In the genomic region with DNA sequence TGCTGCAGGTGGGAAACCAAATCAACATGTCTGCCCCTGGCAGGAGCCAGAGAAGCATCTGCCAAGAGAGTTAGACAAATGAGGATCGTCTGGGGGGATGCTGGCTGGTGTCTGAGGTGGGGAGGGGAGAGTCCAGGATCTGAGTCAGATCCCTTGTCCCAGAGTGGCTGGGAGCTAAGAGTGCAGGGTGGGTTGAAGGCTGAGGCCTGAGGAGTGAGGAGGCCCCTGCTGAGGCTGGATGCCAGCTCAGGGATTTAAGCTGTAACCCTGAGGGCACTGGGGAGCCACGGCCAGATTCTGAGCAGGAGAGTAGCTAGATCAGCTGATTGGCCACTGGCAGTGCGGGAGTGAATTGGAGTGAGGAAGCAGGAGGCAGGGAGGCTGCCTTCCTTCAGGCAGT, we compare ENCODE assay signal across 22 cellular contexts.
DNase-seq lines count a peak whose midpoint lies in the region; ATAC-seq and TF ChIP-seq lines count a peak whose summit lies in the region.
"Had no signal": no experiment of that assay in that cellular context is flagged by ENCODE, and none has a peak within 500 bp of the region (broad histone marks: within the 10 kb centered on the region; RNA-seq: fewer than 3 reads in every experiment).

No MANE protein-coding gene starts in this region.

- no peak for TF ChIP-seq CTCF in SK-N-SH (IDR thresholded peaks at IDR 0.05)

- H3K36me3 Mint-ChIP-seq in stimulated activated effector memory CD8-positive, alpha-beta T cell treated with anti-CD3 and anti-CD28 coated beads, Interleukin-12 subunit alpha, Interleukin-12 subunit beta, amount 100 ng/mL, for 72 hours: no peaks in the 10 kb centered on the region
- H3K36me3 Mint-ChIP-seq in T-helper 17 cell (ENCODE audit: low read depth): peaks cover 8% of the 10 kb centered on the region

- H3K9me3 ChIP-seq in SK-N-SH (no peaks in the 10 kb centered on the region), T-helper 17 cell (ENCODE audit: control insufficient read depth, low read length, poor library complexity, severe bottlenecking) (no peaks in the 10 kb centered on the region)
- H3K9me3 ChIP-seq: HAP-1, left lung, upper lobe of left lung had no signal

- H3K4me1 ChIP-seq in SK-N-SH (ENCODE audit: control insufficient read depth in 1 of 2, insufficient read depth in 2 of 2, low read depth in 1 of 2, low read length in 1 of 2): peaks cover 38 to 52% of the 10 kb centered on the region in 2 experiments
- H3K4me1 ChIP-seq: HAP-1 had no signal

- no peak overlapping the region for H3K27ac Mint-ChIP-seq in stimulated activated effector memory CD8-positive, alpha-beta T cell treated with anti-CD3 and anti-CD28 coated beads, Interleukin-12 subunit alpha, Interleukin-12 subunit beta, amount 100 ng/mL, for 72 hours
- H3K27ac Mint-ChIP-seq in T-helper 17 cell: no peak overlapping the region
- H3K27ac Mint-ChIP-seq: activated naive CD8-positive, alpha-beta T cell treated with anti-CD3 and anti-CD28 coated beads, Interleukin-2, amount 50 U/mL, for 24 hours; activated T-helper 17 cell treated with anti-CD3 and anti-CD28 coated beads, Interleukin-2, amount 50 U/mL, for 72 hours; B cell had no signal

- TF ChIP-seq EP300 in SK-N-SH (IDR thresholded peaks at IDR 0.05; ENCODE audit: borderline replicate concordance in 1 of 2, low read depth in 1 of 2, low read length in 1 of 2): no peak

- H3K27me3 Mint-ChIP-seq in T-helper 17 cell: peaks cover 39% of the 10 kb centered on the region

- CTCF ChIA-PET in SK-N-SH (lab: Yijun Ruan, JAX): interaction anchor here (0.7 to 3.2 kb wide), 6 partner anchors 11 to 139 kb away, joined by 3 to 14 read pairs (median 4); no protein-coding TSS in a partner anchor

- H3K4me1 Mint-ChIP-seq in stimulated activated effector memory CD8-positive, alpha-beta T cell treated with anti-CD3 and anti-CD28 coated beads, Interleukin-12 subunit alpha, Interleukin-12 subunit beta, amount 100 ng/mL, for 72 hours: no peaks in the 10 kb centered on the region
- peaks cover 2% of the 10 kb centered on the region for H3K4me1 Mint-ChIP-seq in T-helper 17 cell
- H3K4me1 Mint-ChIP-seq: activated naive CD8-positive, alpha-beta T cell treated with anti-CD3 and anti-CD28 coated beads, Interleukin-2, amount 50 U/mL, for 24 hours; activated T-helper 17 cell treated with anti-CD3 and anti-CD28 coated beads, Interleukin-2, amount 50 U/mL, for 72 hours; B cell had no signal

- H4K20me1 ChIP-seq in SK-N-SH (ENCODE audit: insufficient read depth): no peaks in the 10 kb centered on the region

- POLR2A ChIA-PET in SK-N-SH (lab: Yijun Ruan, JAX): interaction anchor here (0.9 kb wide), 1 partner anchor 12 kb away, joined by 3 read pairs; no protein-coding TSS in a partner anchor

- H3F3A ChIP-seq in SK-N-SH (replicated peaks; ENCODE audit: insufficient read depth): peaks cover 24% of the 10 kb centered on the region

- no peaks in the 10 kb centered on the region for H3K9me3 Mint-ChIP-seq in stimulated activated effector memory CD8-positive, alpha-beta T cell treated with anti-CD3 and anti-CD28 coated beads, Interleukin-12 subunit alpha, Interleukin-12 subunit beta, amount 100 ng/mL, for 72 hours
- H3K9me3 Mint-ChIP-seq: activated naive CD8-positive, alpha-beta T cell treated with anti-CD3 and anti-CD28 coated beads, Interleukin-2, amount 50 U/mL, for 24 hours; activated T-helper 17 cell treated with anti-CD3 and anti-CD28 coated beads, Interleukin-2, amount 50 U/mL, for 72 hours had no signal

- no peak for TF ChIP-seq RAD21 in SK-N-SH (IDR thresholded peaks at IDR 0.05; ENCODE audit: low read length)

- WGBS in SK-N-SH (ENCODE audit: low lambda C conversion rate): 47% methylated on average over 3 of the region's 3 CpGs

- no peak overlapping the region for H2AFZ ChIP-seq in SK-N-SH (ENCODE audit: low read depth)

- peaks cover 3% of the 10 kb centered on the region; the same call in 1 of the 2 replicates for H3K79me2 ChIP-seq in SK-N-SH (ENCODE audit: insufficient read depth)

- H3K4me3 ChIP-seq in SK-N-SH (ENCODE audit: low read depth in 2 of 2, low read length in 1 of 2) (no peak overlapping the region), H7 (ENCODE audit: insufficient read depth, low read depth, low read length) (no peak overlapping the region)
- H3K4me3 ChIP-seq: dorsolateral prefrontal cortex, HAP-1, left lung, SK-N-MC, upper lobe of left lung had no signal

- no peaks in the 10 kb centered on the region for H3K9me2 ChIP-seq in SK-N-SH

- DNase-seq in DMS53 (lab: John Stamatoyannopoulos, UW) (peak; percentile 26), DMS53 treated with DMSO at 0.1 percent for 48 hours (lab: John Stamatoyannopoulos, UW; ENCODE audit: unreplicated experiment) (no peak), SK-N-SH (peak; percentile 59), kidney tubule cell (ENCODE audit: low spot score) (peak; percentile 28), GM19238 (ENCODE audit: insufficient read length, low spot score) (no peak), H7 (no peak), T-helper 17 cell (no peak)
- no peak for DNase-seq in stimulated activated effector memory CD8-positive, alpha-beta T cell treated with anti-CD3 and anti-CD28 coated beads, Interleukin-12 subunit alpha, Interleukin-12 subunit beta, amount 100 ng/mL, for 72 hours (ENCODE audit: low spot score in 2 of 2)
- DNase-seq: activated CD4-positive, CD25-positive, alpha-beta regulatory T cell treated with anti-CD3 and anti-CD28 coated beads, Interleukin-2, amount 50 U/mL, for 72 hours; activated naive CD8-positive, alpha-beta T cell treated with anti-CD3 and anti-CD28 coated beads, Interleukin-2, amount 50 U/mL, for 24 hours; dorsolateral prefrontal cortex; left lung; NCI-H146; NCI-H774; stimulated activated CD4-positive, alpha-beta T cell treated with anti-CD3 and anti-CD28 coated beads, Interleukin-15, amount 100 ng/mL, for 24 hours; T1000; upper lobe of left lung had no signal

- no peak overlapping the region for H3K4me3 Mint-ChIP-seq in stimulated activated effector memory CD8-positive, alpha-beta T cell treated with anti-CD3 and anti-CD28 coated beads, Interleukin-12 subunit alpha, Interleukin-12 subunit beta, amount 100 ng/mL, for 72 hours
- no peak overlapping the region for H3K4me3 Mint-ChIP-seq in T-helper 17 cell
- H3K4me3 Mint-ChIP-seq: activated naive CD8-positive, alpha-beta T cell treated with anti-CD3 and anti-CD28 coated beads, Interleukin-2, amount 50 U/mL, for 24 hours; activated T-helper 17 cell treated with anti-CD3 and anti-CD28 coated beads, Interleukin-2, amount 50 U/mL, for 72 hours; B cell had no signal

- peak overlapping the region; percentile 45; the same call in 1 of the 2 replicates for H3K9ac ChIP-seq in SK-N-SH

- ATAC-seq in stimulated activated effector memory CD8-positive, alpha-beta T cell treated with anti-CD3 and anti-CD28 coated beads, Interleukin-12 subunit alpha, Interleukin-12 subunit beta, amount 100 ng/mL, for 72 hours: peak; percentile 8
- ATAC-seq in T-helper 17 cell: no peak
- ATAC-seq: activated naive CD8-positive, alpha-beta T cell treated with anti-CD3 and anti-CD28 coated beads, Interleukin-2, amount 50 U/mL, for 24 hours; activated T-helper 17 cell treated with anti-CD3 and anti-CD28 coated beads, Interleukin-2, amount 50 U/mL, for 72 hours had no signal

- H3K36me3 ChIP-seq in SK-N-SH (replicated peaks in 1 of 2; ENCODE audit: control insufficient read depth in 1 of 2, insufficient read depth in 2 of 2, low read length in 1 of 2) (no peaks in the 10 kb centered on the region), H7 (replicated peaks; ENCODE audit: control insufficient read depth, insufficient read depth, low read length) (no peaks in the 10 kb centered on the region)
- H3K36me3 ChIP-seq: HAP-1, left lung, upper lobe of left lung had no signal

- H3K27me3 ChIP-seq in SK-N-SH (ENCODE audit: insufficient read depth): no peaks in the 10 kb centered on the region
- no peaks in the 10 kb centered on the region for H3K27me3 ChIP-seq in H7 (ENCODE audit: control insufficient read depth, insufficient read depth, low read length)
- H3K27me3 ChIP-seq: dorsolateral prefrontal cortex, upper lobe of left lung had no signal

- H3K27ac ChIP-seq in SK-N-SH (ENCODE audit: low read depth in 2 of 2, low read length in 1 of 2): peak overlapping the region; percentile 87 to 90
- H3K27ac ChIP-seq: 22Rv1, left lung, SK-N-MC, upper lobe of left lung had no signal

- H3K4me2 ChIP-seq in SK-N-SH: peak overlapping the region; percentile 74

TF ChIP-seq in SK-N-SH, 30 proteins besides CTCF, POLR2A, EP300 and RAD21 (continues in another document):
- no peak; the same call in 1 of the 2 replicates for TF ChIP-seq TCF12 (IDR thresholded peaks at IDR 0.05)
- no peak for TF ChIP-seq SIN3A (IDR thresholded peaks at IDR 0.05; ENCODE audit: borderline replicate concordance, low read depth, low read length)
- no peak for TF ChIP-seq ELF1 (IDR thresholded peaks at IDR 0.05)
- TF ChIP-seq, protein P1, sequence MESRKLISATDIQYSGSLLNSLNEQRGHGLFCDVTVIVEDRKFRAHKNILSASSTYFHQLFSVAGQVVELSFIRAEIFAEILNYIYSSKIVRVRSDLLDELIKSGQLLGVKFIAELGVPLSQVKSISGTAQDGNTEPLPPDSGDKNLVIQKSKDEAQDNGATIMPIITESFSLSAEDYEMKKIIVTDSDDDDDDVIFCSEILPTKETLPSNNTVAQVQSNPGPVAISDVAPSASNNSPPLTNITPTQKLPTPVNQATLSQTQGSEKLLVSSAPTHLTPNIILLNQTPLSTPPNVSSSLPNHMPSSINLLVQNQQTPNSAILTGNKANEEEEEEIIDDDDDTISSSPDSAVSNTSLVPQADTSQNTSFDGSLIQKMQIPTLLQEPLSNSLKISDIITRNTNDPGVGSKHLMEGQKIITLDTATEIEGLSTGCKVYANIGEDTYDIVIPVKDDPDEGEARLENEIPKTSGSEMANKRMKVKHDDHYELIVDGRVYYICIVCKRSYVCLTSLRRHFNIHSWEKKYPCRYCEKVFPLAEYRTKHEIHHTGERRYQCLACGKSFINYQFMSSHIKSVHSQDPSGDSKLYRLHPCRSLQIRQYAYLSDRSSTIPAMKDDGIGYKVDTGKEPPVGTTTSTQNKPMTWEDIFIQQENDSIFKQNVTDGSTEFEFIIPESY (IDR thresholded peaks at IDR 0.05; ENCODE audit: borderline replicate concordance, low read depth): no peak

Comparison
In these comparisons a context has a peak if more than half of its experiments do, and no peak if none do; other contexts are left out.
1. DNase-seq: peak in DMS53 (single experiment), SK-N-SH (single experiment) and kidney tubule cell (single experiment); none in DMS53 treated with DMSO at 0.1 percent for 48 hours (single experiment), stimulated activated effector memory CD8-positive, alpha-beta T cell treated with anti-CD3 and anti-CD28 coated beads, Interleukin-12 subunit alpha, Interleukin-12 subunit beta, amount 100 ng/mL, for 72 hours (0 of 2), GM19238 (single experiment), H7 (single experiment) and T-helper 17 cell (0 of 3).